In genomic region chr21:44618504-44618903, GRCh38 we compare ENCODE assay signal across 10 cellular contexts. TPM values are rescaled to one million over a fixed set of nuclear protein-coding genes. Genes with fewer than 3 reads are reported as not detected.
A peak's percentile ranks its signal among the peaks of the same experiment; 100 is the strongest.
DNase-seq lines count a peak whose midpoint lies in the region; ATAC-seq, FAIRE-seq and TF ChIP-seq lines count a peak whose summit lies in the region.
"Had no signal": no experiment of that assay in that cellular context is flagged by ENCODE, and none has a peak within 500 bp of the region (broad histone marks: within the 10 kb centered on the region; RNA-seq: fewer than 3 reads in every experiment).

No MANE protein-coding gene starts in this region.

- H3K27me3 Mint-ChIP-seq in T-helper 2 cell treated with Interferon-gamma antibody and Interleukin-4, amounts not matched to agents 5 μg/mL and 100 μg/mL, for 36 hours (ENCODE audit: low read depth) = no peaks in the 10 kb centered on the region

- H3K36me3 Mint-ChIP-seq in T-helper 2 cell treated with Interferon-gamma antibody and Interleukin-4, amounts not matched to agents 5 μg/mL and 100 μg/mL, for 36 hours (ENCODE audit: low read depth) = peaks cover 26% of the 10 kb centered on the region

- no peak for DNase-seq in T-helper 2 cell treated with Interferon-gamma antibody and Interleukin-4, amounts not matched to agents 5 μg/mL and 100 μg/mL, for 36 hours (ENCODE audit: low spot score)
- DNase-seq in T-helper 2 cell = no peak
- peak; percentile 50 for DNase-seq in SKM-1 treated with dmso at 0.1 percent for 144 hours (lab: John Stamatoyannopoulos, UW; ENCODE audit: unreplicated experiment)
- DNase-seq in endothelial cell of umbilical vein (ENCODE audit: low read depth, low spot score) = peak; percentile 7
- DNase-seq in psoas muscle = peak; percentile 29 to 61
- no peak for DNase-seq in NCI-H1417 treated with DMSO at 0.1 percent for 48 hours (lab: John Stamatoyannopoulos, UW)
- DNase-seq in KBM-7 = no peak

- peak; percentile 61 for FAIRE-seq in endothelial cell of umbilical vein (lab: Jason Lieb, UNC)
- FAIRE-seq: A204.1 had no signal

- H3K4me2 ChIP-seq in endothelial cell of umbilical vein (ENCODE audit: insufficient read depth, low read length) = no peak overlapping the region

- H3K4me1 ChIP-seq in endothelial cell of umbilical vein (ENCODE audit: control insufficient read depth, extremely low read depth, insufficient read depth, low read length) (no peaks in the 10 kb centered on the region), psoas muscle (no peaks in the 10 kb centered on the region)

- H3K4me3 Mint-ChIP-seq in T-helper 2 cell treated with Interferon-gamma antibody and Interleukin-4, amounts not matched to agents 5 μg/mL and 100 μg/mL, for 36 hours = peak overlapping the region; percentile 62

- no peaks in the 10 kb centered on the region for H3K9me3 ChIP-seq in endothelial cell of umbilical vein (replicated peaks; ENCODE audit: control insufficient read depth, insufficient read depth, low read length)
- H3K9me3 ChIP-seq in psoas muscle = peaks cover 5% of the 10 kb centered on the region

- in situ Hi-C loops in KBM-7 (cut with MboI; ENCODE audit: low pct_unique_long_range_greater_than_20kb, low sequenced_read_pairs) = no loop called here

- H3K27me3 ChIP-seq in endothelial cell of umbilical vein (ENCODE audit: control insufficient read depth in 2 of 2, insufficient read depth in 2 of 2, low read length in 2 of 2) (no peaks in the 10 kb centered on the region), psoas muscle (ENCODE audit: insufficient read depth in 3 of 3, low read length in 2 of 3) (peaks cover 0 to 29% (median 3%) of the 10 kb centered on the region in 3 donors)

- no peaks in the 10 kb centered on the region for H3K9me1 ChIP-seq in endothelial cell of umbilical vein (replicated peaks; ENCODE audit: control insufficient read depth, extremely low read depth, insufficient read depth, low read length)

- no peak overlapping the region for H3K9ac ChIP-seq in endothelial cell of umbilical vein (replicated peaks; ENCODE audit: extremely low read depth, insufficient read depth, low read length)

- no peak for ATAC-seq in psoas muscle
- ATAC-seq in HG03025 (IDR thresholded peaks at IDR 0.05; ENCODE audit: low FRiP score, unreplicated experiment) = no peak

- WGBS in psoas muscle, 3 donors = 17 to 36% (median 27%) methylated on average over 4 of the region's 4 CpGs

- H3K4me3 ChIP-seq in endothelial cell of umbilical vein (replicated peaks in 1 of 3; ENCODE audit: insufficient read depth in 1 of 3, low read depth in 1 of 3, low read length in 3 of 3) (no peak overlapping the region), psoas muscle (no peak overlapping the region)

- BruUV-seq in endothelial cell of umbilical vein (replicated peaks; lab: Mats Ljungman, UMichigan) = no TSS peak

- H3K9me3 Mint-ChIP-seq in T-helper 2 cell treated with Interferon-gamma antibody and Interleukin-4, amounts not matched to agents 5 μg/mL and 100 μg/mL, for 36 hours = peaks cover 49% of the 10 kb centered on the region

- peaks cover 9% of the 10 kb centered on the region for H3K4me1 Mint-ChIP-seq in T-helper 2 cell treated with Interferon-gamma antibody and Interleukin-4, amounts not matched to agents 5 μg/mL and 100 μg/mL, for 36 hours (ENCODE audit: low read depth)

- CTCF ChIA-PET in endothelial cell of umbilical vein (lab: Charles Lee) = interaction anchor here (0.7 to 4.2 kb wide), 6 partner anchors 9 to 181 kb away, joined by 3 to 28 read pairs (median 4); no protein-coding TSS in a partner anchor

- no peak overlapping the region for H2AFZ ChIP-seq in endothelial cell of umbilical vein (ENCODE audit: low read depth, low read length)

- intact Hi-C loops in endothelial cell of umbilical vein (cut with micrococcal nuclease) (no loop called here), psoas muscle (cut with DNase I) (no loop called here)

- peak in 1 of 2 donors; percentile 27 for TF ChIP-seq CTCF in endothelial cell of umbilical vein (IDR thresholded peaks at IDR 0.05; ENCODE audit: extremely low read depth in 1 of 2, insufficient read depth in 1 of 2, low read depth in 1 of 2, low read length in 2 of 2)
- peak; percentile 17 for TF ChIP-seq CTCF in psoas muscle (IDR thresholded peaks at IDR 0.05)

- H3K27ac ChIP-seq in endothelial cell of umbilical vein (ENCODE audit: insufficient read depth, low read depth, low read length) (no peak overlapping the region), psoas muscle (no peak overlapping the region)

- dilution Hi-C loops in endothelial cell of umbilical vein (cut with MboI; ENCODE audit: extremely low pct_ligation_motif_present, low sequenced_read_pairs) = no loop called here

- no peaks in the 10 kb centered on the region for H4K20me1 ChIP-seq in endothelial cell of umbilical vein (replicated peaks; ENCODE audit: control insufficient read depth, extremely low read depth, insufficient read depth, low read length)

- no peak for TF ChIP-seq POLR2A in endothelial cell of umbilical vein (IDR thresholded peaks at IDR 0.05; ENCODE audit: low read depth, low read length)

- no peaks in the 10 kb centered on the region for H3K36me3 ChIP-seq in endothelial cell of umbilical vein (ENCODE audit: control insufficient read depth in 2 of 2, extremely low read depth in 1 of 2, insufficient read depth in 2 of 2, low read length in 2 of 2)
- H3K36me3 ChIP-seq in psoas muscle (ENCODE audit: insufficient read depth in 1 of 2, low read depth in 1 of 2) = no peaks in the 10 kb centered on the region

- H3K79me2 ChIP-seq in endothelial cell of umbilical vein (ENCODE audit: control insufficient read depth, insufficient read depth, low read length) = no peaks in the 10 kb centered on the region

- POLR2A ChIA-PET in endothelial cell of umbilical vein (lab: Charles Lee) = no interaction called here

- H3K27ac Mint-ChIP-seq in T-helper 2 cell treated with Interferon-gamma antibody and Interleukin-4, amounts not matched to agents 5 μg/mL and 100 μg/mL, for 36 hours = peak overlapping the region; percentile 73

TF ChIP-seq in endothelial cell of umbilical vein, 7 proteins besides CTCF, POLR2A, EP300 and RAD21 (continues in another document):
- TF ChIP-seq MYC (IDR thresholded peaks at IDR 0.05; ENCODE audit: low read depth, low read length) (no peak), JUN (IDR thresholded peaks at IDR 0.05; ENCODE audit: borderline replicate concordance, insufficient read depth, insufficient read length, low read depth) (no peak)

RNA-seq across cellular contexts. Expression of gene KRTAP10-8, which starts 6.6 kb away (rescaled TPM):
- total RNA-seq in endothelial cell of umbilical vein = not detected in 2 replicates
- not detected in 2 replicates for polyA plus RNA-seq in endothelial cell of umbilical vein
- not detected in 2 replicates for polyA plus RNA-seq in endothelial cell of umbilical vein (2011; cell fraction: cytosol; rRNA removed)
- polyA plus RNA-seq in endothelial cell of umbilical vein (2011; cell fraction: nucleus; rRNA removed) = not detected in 2 replicates
- not detected in 2 replicates for polyA plus RNA-seq in endothelial cell of umbilical vein (2012)
- not detected in 2 replicates for polyA minus RNA-seq in endothelial cell of umbilical vein
- not detected for polyA minus RNA-seq in endothelial cell of umbilical vein (2011; cell fraction: cytosol; rRNA and poly(A)+ RNA removed)
- not detected in 2 replicates for polyA minus RNA-seq in endothelial cell of umbilical vein (2011; cell fraction: nucleus; rRNA and poly(A)+ RNA removed)
- not detected for total RNA-seq in psoas muscle
- not detected for polyA plus RNA-seq in psoas muscle
- total RNA-seq: T-helper 2 cell treated with Interferon-gamma antibody and Interleukin-4, amounts not matched to agents 100 ng/mL and 5 ng/mL, for 36 hours had no signal

RNA-seq across cellular contexts. Expression of gene KRTAP10-9, which starts 8.4 kb away (rescaled TPM):
- total RNA-seq in endothelial cell of umbilical vein (not detected in 2 replicates), psoas muscle (not detected)
- polyA plus RNA-seq in endothelial cell of umbilical vein (not detected in 2 replicates), psoas muscle (not detected)
- not detected in 2 replicates for polyA plus RNA-seq in endothelial cell of umbilical vein (2011; cell fraction: cytosol; rRNA removed)
- not detected in 2 replicates for polyA plus RNA-seq in endothelial cell of umbilical vein (2011; cell fraction: nucleus; rRNA removed)
- not detected in 2 replicates for polyA plus RNA-seq in endothelial cell of umbilical vein (2012)
- polyA minus RNA-seq in endothelial cell of umbilical vein = not detected in 2 replicates
- not detected for polyA minus RNA-seq in endothelial cell of umbilical vein (2011; cell fraction: cytosol; rRNA and poly(A)+ RNA removed)
- polyA minus RNA-seq in endothelial cell of umbilical vein (2011; cell fraction: nucleus; rRNA and poly(A)+ RNA removed) = not detected in 2 replicates
- total RNA-seq: T-helper 2 cell treated with Interferon-gamma antibody and Interleukin-4, amounts not matched to agents 100 ng/mL and 5 ng/mL, for 36 hours had no signal

RNA-seq across cellular contexts. Expression of gene KRTAP10-7, which starts 18.1 kb away (rescaled TPM):
- total RNA-seq in endothelial cell of umbilical vein = not detected in 2 replicates
- not detected in 2 replicates for polyA plus RNA-seq in endothelial cell of umbilical vein
- not detected in 2 replicates for polyA plus RNA-seq in endothelial cell of umbilical vein (2011; cell fraction: cytosol; rRNA removed)
- polyA plus RNA-seq in endothelial cell of umbilical vein (2011; cell fraction: nucleus; rRNA removed) = not detected in 2 replicates
- polyA plus RNA-seq in endothelial cell of umbilical vein (2012) = not detected in 2 replicates
- polyA minus RNA-seq in endothelial cell of umbilical vein = not detected in 2 replicates
- polyA minus RNA-seq in endothelial cell of umbilical vein (2011; cell fraction: cytosol; rRNA and poly(A)+ RNA removed) = not detected
- polyA minus RNA-seq in endothelial cell of umbilical vein (2011; cell fraction: nucleus; rRNA and poly(A)+ RNA removed) = not detected in 2 replicates
- total RNA-seq in psoas muscle = not detected
- not detected for polyA plus RNA-seq in psoas muscle
- total RNA-seq: T-helper 2 cell treated with Interferon-gamma antibody and Interleukin-4, amounts not matched to agents 100 ng/mL and 5 ng/mL, for 36 hours had no signal

RNA-seq across cellular contexts. Expression of gene KRTAP10-10, which starts 18.7 kb away (rescaled TPM):
- not detected in 2 replicates for total RNA-seq in endothelial cell of umbilical vein
- not detected in 2 replicates for polyA plus RNA-seq in endothelial cell of umbilical vein
- polyA plus RNA-seq in endothelial cell of umbilical vein (2011; cell fraction: cytosol; rRNA removed) = not detected in 2 replicates
- not detected in 2 replicates for polyA plus RNA-seq in endothelial cell of umbilical vein (2011; cell fraction: nucleus; rRNA removed)
- not detected in 2 replicates for polyA plus RNA-seq in endothelial cell of umbilical vein (2012)
- not detected in 2 replicates for polyA minus RNA-seq in endothelial cell of umbilical vein
- not detected for polyA minus RNA-seq in endothelial cell of umbilical vein (2011; cell fraction: cytosol; rRNA and poly(A)+ RNA removed)
- not detected in 2 replicates for polyA minus RNA-seq in endothelial cell of umbilical vein (2011; cell fraction: nucleus; rRNA and poly(A)+ RNA removed)
- total RNA-seq in psoas muscle = not detected
- not detected for polyA plus RNA-seq in psoas muscle
- total RNA-seq: T-helper 2 cell treated with Interferon-gamma antibody and Interleukin-4, amounts not matched to agents 100 ng/mL and 5 ng/mL, for 36 hours had no signal

RNA-seq across cellular contexts. Expression of gene KRTAP10-6, which starts 26.2 kb away (rescaled TPM):
- not detected in 2 replicates for total RNA-seq in endothelial cell of umbilical vein
- polyA plus RNA-seq in endothelial cell of umbilical vein = not detected in 2 replicates
- polyA plus RNA-seq in endothelial cell of umbilical vein (2011; cell fraction: cytosol; rRNA removed) = not detected in 2 replicates
- polyA plus RNA-seq in endothelial cell of umbilical vein (2011; cell fraction: nucleus; rRNA removed) = not detected in 2 replicates
- not detected in 2 replicates for polyA plus RNA-seq in endothelial cell of umbilical vein (2012)
- polyA minus RNA-seq in endothelial cell of umbilical vein = not detected in 2 replicates
- not detected for polyA minus RNA-seq in endothelial cell of umbilical vein (2011; cell fraction: cytosol; rRNA and poly(A)+ RNA removed)
- polyA minus RNA-seq in endothelial cell of umbilical vein (2011; cell fraction: nucleus; rRNA and poly(A)+ RNA removed) = not detected in 2 replicates
- not detected for total RNA-seq in psoas muscle
- not detected for polyA plus RNA-seq in psoas muscle
- total RNA-seq: T-helper 2 cell treated with Interferon-gamma antibody and Interleukin-4, amounts not matched to agents 100 ng/mL and 5 ng/mL, for 36 hours had no signal

Comparison
In these comparisons a context has a peak if more than half of its experiments do, and no peak if none do; other contexts are left out.
1. DNase-seq: peak in SKM-1 treated with dmso at 0.1 percent for 144 hours (single experiment), endothelial cell of umbilical vein (single experiment) and psoas muscle (2 of 2); none in T-helper 2 cell treated with Interferon-gamma antibody and Interleukin-4, amounts not matched to agents 5 μg/mL and 100 μg/mL, for 36 hours (single experiment), T-helper 2 cell (0 of 5), NCI-H1417 treated with DMSO at 0.1 percent for 48 hours (single experiment) and KBM-7 (single experiment).